7 cellular contexts compared by ENCODE assay signal in genomic region chr14:35844494-35844893, GRCh38.
"Had no signal": no experiment of that assay in that cellular context is flagged by ENCODE, and none has a peak within 500 bp of the region (broad histone marks: within the 10 kb centered on the region; RNA-seq: fewer than 3 reads in every experiment).

No MANE protein-coding gene starts in this region.

- H3K27me3 Mint-ChIP-seq: IgD-negative memory B cell had no signal

- ATAC-seq: HCT116 had no signal

- H3K4me1 ChIP-seq: HAP-1 had no signal

- H3K4me3 Mint-ChIP-seq: IgD-negative memory B cell had no signal

- H3K9ac ChIP-seq: GM23248 had no signal

- DNase-seq: GM23248, GOT3, H7, KG1 had no signal

- H3K4me3 ChIP-seq: GM23248, HAP-1 had no signal

- H3K27ac Mint-ChIP-seq: IgD-negative memory B cell had no signal

- H3K27ac ChIP-seq: GM23248 had no signal

- H2AFZ ChIP-seq: GM23248 had no signal
